ENCODE assay signal across 17 cellular contexts in genomic region chr6:157455028-157455714, GRCh38.
A peak's percentile ranks its signal among the peaks of the same experiment; 100 is the strongest.
DNase-seq lines count a peak whose midpoint lies in the region; ATAC-seq and TF ChIP-seq lines count a peak whose summit lies in the region.
"Had no signal": no experiment of that assay in that cellular context is flagged by ENCODE, and none has a peak within 500 bp of the region (broad histone marks: within the 10 kb centered on the region; RNA-seq: fewer than 3 reads in every experiment).

No MANE protein-coding gene starts in this region.

- peak overlapping the region; percentile 33 to 98 (median 92) for H3K27ac ChIP-seq in dorsolateral prefrontal cortex
- peak overlapping the region; percentile 84 for H3K27ac ChIP-seq in substantia nigra (ENCODE audit: low read depth, low read length, poor library complexity, severe bottlenecking)
- no peak overlapping the region for H3K27ac ChIP-seq in CD8-positive, alpha-beta T cell (ENCODE audit: low read depth, low read length)
- H3K27ac ChIP-seq: psoas muscle, RWPE1, spleen, transverse colon had no signal

- no peak for TF ChIP-seq POLR2A in GM18505 (IDR thresholded peaks at IDR 0.05; ENCODE audit: borderline replicate concordance, extremely low read depth, insufficient read depth, insufficient read length)

- POLR2A ChIA-PET in CD8-positive, alpha-beta T cell (lab: Charles Lee): no interaction called here

- H3K4me3 Mint-ChIP-seq in activated T-helper 1 cell treated with anti-CD3 and anti-CD28 coated beads, Interleukin-12 subunit alpha, Interleukin-12 subunit beta, Interleukin-2, Interleukin-4 antibody, amounts not matched to agents 30 ng/mL and 10 ng/mL and 1 ng/mL, durations not matched to agents 14 hours and 24 hours and 36 hours: no peak overlapping the region
- H3K4me3 Mint-ChIP-seq in nephron: no peak overlapping the region
- no peak overlapping the region for H3K4me3 Mint-ChIP-seq in CD8-positive, alpha-beta T cell

- no peak for ATAC-seq in CD8-positive, alpha-beta T cell
- no peak for ATAC-seq in GM18505 (IDR thresholded peaks at IDR 0.05; ENCODE audit: unreplicated experiment)
- ATAC-seq: psoas muscle had no signal

- peaks cover 51% of the 10 kb centered on the region for H3K4me1 Mint-ChIP-seq in activated T-helper 1 cell treated with anti-CD3 and anti-CD28 coated beads, Interleukin-12 subunit alpha, Interleukin-12 subunit beta, Interleukin-2, Interleukin-4 antibody, amounts not matched to agents 30 ng/mL and 10 ng/mL and 1 ng/mL, durations not matched to agents 14 hours and 24 hours and 36 hours (ENCODE audit: low read depth)
- H3K4me1 Mint-ChIP-seq in nephron: peaks cover 17% of the 10 kb centered on the region
- H3K4me1 Mint-ChIP-seq in CD8-positive, alpha-beta T cell (ENCODE audit: low read depth): peaks cover 11% of the 10 kb centered on the region

- H3K9me3 ChIP-seq in CD8-positive, alpha-beta T cell (ENCODE audit: low read length): no peaks in the 10 kb centered on the region
- H3K9me3 ChIP-seq: psoas muscle, spleen, transverse colon had no signal

- H3K9me3 Mint-ChIP-seq in activated T-helper 1 cell treated with anti-CD3 and anti-CD28 coated beads, Interleukin-12 subunit alpha, Interleukin-12 subunit beta, Interleukin-2, Interleukin-4 antibody, amounts not matched to agents 30 ng/mL and 10 ng/mL and 1 ng/mL, durations not matched to agents 14 hours and 24 hours and 36 hours: peaks cover 5% of the 10 kb centered on the region
- H3K9me3 Mint-ChIP-seq in nephron: no peaks in the 10 kb centered on the region
- no peaks in the 10 kb centered on the region for H3K9me3 Mint-ChIP-seq in CD8-positive, alpha-beta T cell

- CTCF ChIA-PET in CD8-positive, alpha-beta T cell (lab: Charles Lee): no interaction called here

- no peak for DNase-seq in activated T-helper 1 cell treated with anti-CD3 and anti-CD28 coated beads, Interleukin-12 subunit alpha, Interleukin-12 subunit beta, Interleukin-2, Interleukin-4 antibody, amounts not matched to agents 30 ng/mL and 10 ng/mL and 1 ng/mL, durations not matched to agents 14 hours and 24 hours and 36 hours (ENCODE audit: low spot score)
- no peak for DNase-seq in dorsolateral prefrontal cortex
- peak in 3 of 49 donors; percentile 34 to 62 (median 35) for DNase-seq in substantia nigra (lab: John Stamatoyannopoulos, UW)
- no peak for DNase-seq in CD8-positive, alpha-beta T cell
- DNase-seq in activated CD4-positive, CD25-positive, alpha-beta regulatory T cell treated with anti-CD3 and anti-CD28 coated beads, Interleukin-2, amount 50 U/mL, for 72 hours: no peak
- DNase-seq: activated effector memory CD4-positive, alpha-beta T cell treated with anti-CD3 and anti-CD28 coated beads, Interleukin-2, amount 50 U/mL, for 16 hours; effector CD8-positive, alpha-beta T cell; NCI-H1105 treated with DMSO at 0.1 percent for 48 hours; NCI-H510A treated with DMSO at 0.1 percent for 48 hours; psoas muscle; spleen; stimulated activated CD4-positive, alpha-beta T cell treated with anti-CD3 and anti-CD28 coated beads, Interleukin-4, amount 100 ng/mL, for 4 hours; T1000; transverse colon had no signal

- no peak for TF ChIP-seq CTCF in dorsolateral prefrontal cortex (IDR thresholded peaks at IDR 0.05 in 54 of 56, conservative IDR thresholded peaks at IDR 0.05 in 2 of 56; ENCODE audit: low read depth in 1 of 56, partially characterized antibody in 56 of 56)
- no peak for TF ChIP-seq CTCF in nephron (IDR thresholded peaks at IDR 0.05; ENCODE audit: unreplicated experiment in 3 of 3)
- no peak for TF ChIP-seq CTCF in CD8-positive, alpha-beta T cell (IDR thresholded peaks at IDR 0.05)

- no peaks in the 10 kb centered on the region for H3K4me1 ChIP-seq in CD8-positive, alpha-beta T cell (ENCODE audit: insufficient read depth, low read length)
- H3K4me1 ChIP-seq: psoas muscle had no signal

- H3K36me3 Mint-ChIP-seq in activated T-helper 1 cell treated with anti-CD3 and anti-CD28 coated beads, Interleukin-12 subunit alpha, Interleukin-12 subunit beta, Interleukin-2, Interleukin-4 antibody, amounts not matched to agents 30 ng/mL and 10 ng/mL and 1 ng/mL, durations not matched to agents 14 hours and 24 hours and 36 hours (ENCODE audit: low read depth): peaks cover 18% of the 10 kb centered on the region
- no peaks in the 10 kb centered on the region for H3K36me3 Mint-ChIP-seq in nephron (ENCODE audit: low read depth)
- no peaks in the 10 kb centered on the region for H3K36me3 Mint-ChIP-seq in CD8-positive, alpha-beta T cell

- intact Hi-C loops in activated T-helper 1 cell treated with anti-CD3 and anti-CD28 coated beads, Interleukin-12 subunit alpha, Interleukin-12 subunit beta, Interleukin-2, Interleukin-4 antibody, amounts not matched to agents 30 ng/mL and 10 ng/mL and 1 ng/mL, durations not matched to agents 14 hours and 24 hours and 36 hours (cut with micrococcal nuclease): no loop called here
- intact Hi-C loops in dorsolateral prefrontal cortex (cut with DNase I): loop anchor here in 1 of 2 donors (2.0 to 10.0 kb wide), 3 partner anchors 74 to 130 kb away; partner anchors contain the start of genes TMEM242 and ZDHHC14
- intact Hi-C loops in CD8-positive, alpha-beta T cell (cut with DNase I, micrococcal nuclease): no loop called here

- peak overlapping the region; percentile 20 for H3K27ac Mint-ChIP-seq in activated T-helper 1 cell treated with anti-CD3 and anti-CD28 coated beads, Interleukin-12 subunit alpha, Interleukin-12 subunit beta, Interleukin-2, Interleukin-4 antibody, amounts not matched to agents 30 ng/mL and 10 ng/mL and 1 ng/mL, durations not matched to agents 14 hours and 24 hours and 36 hours
- peak overlapping the region; percentile 61 to 90 (median 84) for H3K27ac Mint-ChIP-seq in nephron
- no peak overlapping the region for H3K27ac Mint-ChIP-seq in CD8-positive, alpha-beta T cell

- no peaks in the 10 kb centered on the region for H3K27me3 ChIP-seq in dorsolateral prefrontal cortex
- H3K27me3 ChIP-seq in CD8-positive, alpha-beta T cell (ENCODE audit: insufficient read depth, low read length): no peaks in the 10 kb centered on the region
- H3K27me3 ChIP-seq: spleen, transverse colon had no signal

- H3K36me3 ChIP-seq in CD8-positive, alpha-beta T cell (ENCODE audit: insufficient read depth, low read length): no peaks in the 10 kb centered on the region
- H3K36me3 ChIP-seq: spleen, transverse colon had no signal

- no peaks in the 10 kb centered on the region for H3K27me3 Mint-ChIP-seq in activated T-helper 1 cell treated with anti-CD3 and anti-CD28 coated beads, Interleukin-12 subunit alpha, Interleukin-12 subunit beta, Interleukin-2, Interleukin-4 antibody, amounts not matched to agents 30 ng/mL and 10 ng/mL and 1 ng/mL, durations not matched to agents 14 hours and 24 hours and 36 hours (ENCODE audit: insufficient read depth)
- no peaks in the 10 kb centered on the region for H3K27me3 Mint-ChIP-seq in nephron (ENCODE audit: low read depth)
- no peaks in the 10 kb centered on the region for H3K27me3 Mint-ChIP-seq in CD8-positive, alpha-beta T cell (ENCODE audit: low read depth)

- peak overlapping the region in 43 of 59 donors; percentile 0 to 56 (median 26) for H3K4me3 ChIP-seq in dorsolateral prefrontal cortex
- no peak overlapping the region for H3K4me3 ChIP-seq in CD8-positive, alpha-beta T cell (ENCODE audit: low read depth, low read length)
- H3K4me3 ChIP-seq: psoas muscle, spleen, transverse colon had no signal
